In genomic region chr16:82263456-82264159, GRCh38 we compare ENCODE assay signal across 8 cellular contexts.
DNase-seq lines count a peak whose midpoint lies in the region; ATAC-seq and TF ChIP-seq lines count a peak whose summit lies in the region.

No MANE protein-coding gene starts in this region.

- no peak overlapping the region for H2AFZ ChIP-seq in SU-DHL-6 (ENCODE audit: low read depth, low read length, severe bottlenecking)

- H3K9me3 ChIP-seq in AG04450 (ENCODE audit: control insufficient read depth, insufficient read depth, low read length) (no peaks in the 10 kb centered on the region), SU-DHL-6 (ENCODE audit: insufficient read depth, low read length) (no peaks in the 10 kb centered on the region), adrenal gland (replicated peaks in 1 of 3) (no peaks in the 10 kb centered on the region)

- TF ChIP-seq CTCF in AG04450 (IDR thresholded peaks at IDR 0.05; ENCODE audit: low read depth, low read length), result peak; percentile 96
- peak; percentile 82 for TF ChIP-seq CTCF in SU-DHL-6 (IDR thresholded peaks at IDR 0.05; ENCODE audit: insufficient read depth, low read length, poor library complexity, severe bottlenecking)
- peak; percentile 68 to 94 (median 82) for TF ChIP-seq CTCF in adrenal gland (IDR thresholded peaks at IDR 0.05)

- DNase-seq in AG04450 (ENCODE audit: low read depth, low spot score) (peak; percentile 2), HuH-7.5 (ENCODE audit: low spot score) (peak; percentile 46), adrenal gland (peak; percentile 27 to 80 (median 49)), left ventricle myocardium superior (peak; percentile 48), sciatic nerve (ENCODE audit: low spot score) (peak; percentile 62)

- no peaks in the 10 kb centered on the region for H3F3A ChIP-seq in SU-DHL-6 (ENCODE audit: insufficient read depth)

- ATAC-seq in GM18502 (IDR thresholded peaks at IDR 0.05; ENCODE audit: poor library complexity, unreplicated experiment), result peak; percentile 71
- ATAC-seq in left ventricle myocardium superior, result peak; percentile 93
- ATAC-seq in sciatic nerve, result peak; percentile 77
- ATAC-seq in GM18520 (IDR thresholded peaks at IDR 0.05; ENCODE audit: unreplicated experiment), result no peak

- no peak overlapping the region for H3K9ac ChIP-seq in SU-DHL-6 (ENCODE audit: low read length)

- TF ChIP-seq POLR2A in adrenal gland (IDR thresholded peaks at IDR 0.05), result no peak

- POLR2A ChIA-PET in AG04450 (lab: Yijun Ruan, JAX), result no interaction called here

- H3K36me3 ChIP-seq in SU-DHL-6 (ENCODE audit: low read length), result no peaks in the 10 kb centered on the region
- no peaks in the 10 kb centered on the region for H3K36me3 ChIP-seq in adrenal gland (replicated peaks in 1 of 2)

- H3K4me2 ChIP-seq in SU-DHL-6 (ENCODE audit: low read depth, low read length, poor library complexity, severe bottlenecking), result no peak overlapping the region

- H3K4me3 ChIP-seq in AG04450 (ENCODE audit: low read depth, low read length) (no peak overlapping the region), SU-DHL-6 (ENCODE audit: insufficient read depth, low read length, poor library complexity, severe bottlenecking) (no peak overlapping the region), adrenal gland (no peak overlapping the region)

- 35 to 37% (median 37%) methylated on average over 10 of the region's 10 CpGs for WGBS in adrenal gland, 4 donors

- CTCF ChIA-PET in AG04450 (lab: Charles Lee), result interaction anchor here (0.5 to 3.3 kb wide), 71 partner anchors 8 to 1617 kb away, joined by 3 to 41 read pairs (median 4); no protein-coding TSS in a partner anchor

- H3K27ac ChIP-seq in AG04450 (ENCODE audit: low read depth, low read length), result no peak overlapping the region
- no peak overlapping the region for H3K27ac ChIP-seq in SU-DHL-6 (ENCODE audit: low read depth, low read length)
- no peak overlapping the region for H3K27ac ChIP-seq in adrenal gland

- no peaks in the 10 kb centered on the region for H3K4me1 ChIP-seq in adrenal gland (replicated peaks in 1 of 2)

- H3K27me3 ChIP-seq in AG04450 (ENCODE audit: control insufficient read depth, insufficient read depth, low read length) (peaks cover 8% of the 10 kb centered on the region), SU-DHL-6 (ENCODE audit: low read length) (no peaks in the 10 kb centered on the region), adrenal gland (no peaks in the 10 kb centered on the region)

- intact Hi-C loops in adrenal gland (cut with DNase I), result loop anchor here in 1 of 2 donors (10.0 kb wide), 2 partner anchors 191 to 951 kb away; no protein-coding TSS in a partner anchor
- intact Hi-C loops in left ventricle myocardium superior (cut with micrococcal nuclease), result loop anchor here (5.0 kb wide), 1 partner anchor 319 kb away; no protein-coding TSS in a partner anchor
- intact Hi-C loops in sciatic nerve (cut with DNase I), result no loop called here

- H3K79me2 ChIP-seq in SU-DHL-6 (ENCODE audit: insufficient read depth, low read length), result no peaks in the 10 kb centered on the region

- no peaks in the 10 kb centered on the region for H3K9me2 ChIP-seq in SU-DHL-6 (replicated peaks; ENCODE audit: insufficient read depth, low read length)

- H4K20me1 ChIP-seq in SU-DHL-6 (ENCODE audit: low read depth, low read length), result no peaks in the 10 kb centered on the region

Comparison
In these comparisons a context has a peak if more than half of its experiments do, and no peak if none do; other contexts are left out.
1. DNase-seq: peak in every context shown above with its lines; median percentile 62 in sciatic nerve; 49 in adrenal gland; 48 in left ventricle myocardium superior; 46 in HuH-7.5; 2 in AG04450.